ENCODE assay signal across 25 cellular contexts in the genomic region with DNA sequence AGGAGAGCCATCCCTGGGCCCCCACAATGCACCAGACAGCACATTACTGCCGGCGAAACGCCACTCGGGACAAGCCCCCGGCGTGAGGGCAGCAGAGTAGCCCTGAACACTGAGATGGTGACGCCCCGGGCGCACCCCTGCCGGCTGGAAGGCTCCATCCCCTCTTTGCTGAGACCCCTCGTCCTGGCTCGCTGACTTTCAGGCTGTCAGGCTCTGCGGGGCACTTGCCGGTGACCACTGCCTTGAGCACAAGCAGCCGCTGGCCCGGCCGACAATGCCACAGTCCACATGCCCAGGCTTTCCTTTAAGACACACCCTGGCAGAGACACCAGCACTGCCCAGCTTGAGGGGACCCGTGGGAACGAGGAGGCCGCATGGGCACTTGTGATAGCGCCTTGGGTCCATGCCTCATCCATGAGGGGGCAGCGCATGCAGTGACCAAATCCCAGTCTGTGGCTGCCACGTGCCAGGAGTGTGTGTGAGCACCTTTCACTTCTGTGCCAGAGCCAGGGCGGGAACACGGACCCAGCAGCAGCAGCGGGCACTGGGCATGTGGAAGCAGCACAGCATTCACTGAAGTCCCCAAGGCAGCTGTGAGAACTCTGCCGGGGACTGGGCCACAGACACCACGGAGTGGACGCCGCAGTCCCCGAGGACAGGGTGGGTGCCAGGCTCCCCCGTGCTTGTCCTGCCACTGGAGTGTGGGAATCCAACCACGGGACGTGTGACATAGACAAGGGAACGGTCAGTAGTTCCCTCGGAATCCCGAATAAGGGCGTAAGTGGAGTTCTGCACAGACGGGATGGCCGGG.
"Had no signal": no experiment of that assay in that cellular context is flagged by ENCODE, and none has a peak within 500 bp of the region (broad histone marks: within the 10 kb centered on the region; RNA-seq: fewer than 3 reads in every experiment).

No MANE protein-coding gene starts in this region.

- H3K4me3 Mint-ChIP-seq: memory B cell; natural killer cell treated with Interleukin-12 subunit alpha and Interleukin-12 subunit beta and Interleukin-15 and Interleukin-18, amount 100 ng/mL, for 72 hours; neural crest cell; stimulated activated effector memory CD8-positive, alpha-beta T cell treated with anti-CD3 and anti-CD28 coated beads, Interleukin-12 subunit alpha, Interleukin-12 subunit beta, amount 100 ng/mL, for 72 hours; type B pancreatic cell had no signal

- H3K27ac Mint-ChIP-seq: memory B cell; natural killer cell treated with Interleukin-12 subunit alpha and Interleukin-12 subunit beta and Interleukin-15 and Interleukin-18, amount 100 ng/mL, for 72 hours; progenitor cell of endocrine pancreas; stimulated activated effector memory CD8-positive, alpha-beta T cell treated with anti-CD3 and anti-CD28 coated beads, Interleukin-12 subunit alpha, Interleukin-12 subunit beta, amount 100 ng/mL, for 72 hours; type B pancreatic cell had no signal

- H3K4me3 ChIP-seq: dorsolateral prefrontal cortex, gastrocnemius medialis, hepatocyte, lung, sigmoid colon, stomach, thyroid gland had no signal

- FAIRE-seq: colon, kidney had no signal

- H3K4me1 Mint-ChIP-seq: memory B cell had no signal

- H2AFZ ChIP-seq: hepatocyte, parathyroid adenoma had no signal

- H3K79me2 ChIP-seq: hepatocyte had no signal

- H3K9me3 Mint-ChIP-seq: memory B cell; natural killer cell treated with Interleukin-12 subunit alpha and Interleukin-12 subunit beta and Interleukin-15 and Interleukin-18, amount 100 ng/mL, for 72 hours; neural crest cell; stimulated activated effector memory CD8-positive, alpha-beta T cell treated with anti-CD3 and anti-CD28 coated beads, Interleukin-12 subunit alpha, Interleukin-12 subunit beta, amount 100 ng/mL, for 72 hours; type B pancreatic cell had no signal

- H3K4me1 ChIP-seq: gastrocnemius medialis, parathyroid adenoma, sigmoid colon, stomach, thyroid gland had no signal

- H3K4me2 ChIP-seq: hepatocyte had no signal

- H3K9me3 ChIP-seq: gastrocnemius medialis, sigmoid colon, stomach, thyroid gland had no signal

- ATAC-seq: esophagus mucosa; gastrocnemius medialis; left lobe of liver; natural killer cell treated with Interleukin-12 subunit alpha and Interleukin-12 subunit beta and Interleukin-15 and Interleukin-18, amount 100 ng/mL, for 72 hours; stimulated activated effector memory CD8-positive, alpha-beta T cell treated with anti-CD3 and anti-CD28 coated beads, Interleukin-12 subunit alpha, Interleukin-12 subunit beta, amount 100 ng/mL, for 72 hours had no signal

- H3K27ac ChIP-seq: dorsolateral prefrontal cortex, epithelial cell of prostate, gastrocnemius medialis, hepatocyte, parathyroid adenoma, sigmoid colon, stomach, thyroid gland had no signal

- H3K27me3 Mint-ChIP-seq: memory B cell; natural killer cell treated with Interleukin-12 subunit alpha and Interleukin-12 subunit beta and Interleukin-15 and Interleukin-18, amount 100 ng/mL, for 72 hours; progenitor cell of endocrine pancreas; type B pancreatic cell had no signal

- H3K9ac ChIP-seq: parathyroid adenoma had no signal

- DNase-seq: dorsolateral prefrontal cortex; effector CD4-positive, alpha-beta T cell; foreskin fibroblast; gastrocnemius medialis; head of caudate nucleus; kidney; sigmoid colon; stimulated activated CD4-positive, alpha-beta T cell treated with anti-CD3 and anti-CD28 coated beads, Interleukin-2, amount 100 ng/mL, for 24 hours; stimulated activated CD4-positive, alpha-beta T cell treated with anti-CD3 and anti-CD28 coated beads, Interleukin-4, amount 100 ng/mL, for 24 hours; stimulated activated naive CD4-positive, alpha-beta T cell treated with Interleukin-2 at 50 U/mL for 16 hours; stomach; thyroid gland had no signal

- H3K27me3 ChIP-seq: dorsolateral prefrontal cortex, gastrocnemius medialis, hepatocyte, sigmoid colon, stomach, thyroid gland had no signal
